Comparison of ENCODE assay signal across 32 cellular contexts in genomic region chr4:73597594-73597993, GRCh38. TPM values are rescaled to one million over a fixed set of nuclear protein-coding genes. Genes with fewer than 3 reads are reported as not detected.
"Had no signal": no experiment of that assay in that cellular context is flagged by ENCODE, and none has a peak within 500 bp of the region (broad histone marks: within the 10 kb centered on the region; RNA-seq: fewer than 3 reads in every experiment).

No MANE protein-coding gene starts in this region.

- H3K36me3 ChIP-seq: Peyer's patch had no signal

- H3K27me3 ChIP-seq: Peyer's patch had no signal

- H3K27me3 Mint-ChIP-seq: activated CD4-positive, alpha-beta T cell treated with anti-CD3 and anti-CD28 coated beads for 36 hours; activated CD4-positive, alpha-beta T cell treated with anti-CD3 and anti-CD28 coated beads, Interleukin-2, amount 10 ng/mL, durations not matched to agents 7 days and 5 days; activated naive CD8-positive, alpha-beta T cell; activated naive CD8-positive, alpha-beta T cell treated with anti-CD3 and anti-CD28 coated beads, Interleukin-2, amount 50 U/mL, for 24 hours had no signal

- FAIRE-seq: bronchial epithelial cell, TTC549 had no signal

- DNase-seq: activated CD4-positive, alpha-beta T cell treated with anti-CD3 and anti-CD28 coated beads for 36 hours; activated CD4-positive, alpha-beta T cell treated with anti-CD3 and anti-CD28 coated beads, Interleukin-2, amount 10 ng/mL, durations not matched to agents 7 days and 5 days; activated CD4-positive, alpha-beta T cell treated with anti-CD3 and anti-CD28 coated beads, Interleukin-2, amount 50 U/mL, for 48 hours; activated CD8-positive, alpha-beta T cell treated with anti-CD3 and anti-CD28 coated beads, Interleukin-2, amount 10 ng/mL, durations not matched to agents 7 days and 5 days; activated gamma-delta T cell treated with Interleukin-2 at 50 U/mL for 16 hours; activated naive CD4-positive, alpha-beta T cell treated with anti-CD3 and anti-CD28 coated beads for 36 hours; activated naive CD8-positive, alpha-beta T cell treated with anti-CD3 and anti-CD28 coated beads, Interleukin-2, amount 50 U/mL, for 24 hours; activated T-cell treated with anti-CD3 and anti-CD28 coated beads, Interleukin-2, amount 50 U/mL, for 4 hours; anterior cingulate cortex; caudate nucleus; cerebellar nuclear complex; Karpas-422; NCI-H1105; NCI-H1417 treated with DMSO at 0.1 percent for 48 hours; NCI-H187 treated with DMSO at 0.1 percent for 48 hours; NCI-H2081; NCI-H345; NCI-H524 treated with DMSO at 0.1 percent for 48 hours; NK-92 treated with Interleukin-12 subunit alpha and Interleukin-12 subunit beta, amount 100 ng/mL, for 24 hours; Peyer's patch; RPMI8226; SHP77 treated with DMSO at 0.1 percent for 48 hours had no signal

- H3K4me1 Mint-ChIP-seq: activated CD4-positive, alpha-beta T cell treated with anti-CD3 and anti-CD28 coated beads for 36 hours; activated naive CD8-positive, alpha-beta T cell treated with anti-CD3 and anti-CD28 coated beads, Interleukin-2, amount 50 U/mL, for 24 hours; brain had no signal

- H3K9me3 ChIP-seq: Peyer's patch had no signal

- ATAC-seq: activated CD4-positive, alpha-beta T cell treated with anti-CD3 and anti-CD28 coated beads for 36 hours; activated CD4-positive, CD25-positive, alpha-beta regulatory T cell treated with anti-CD3 and anti-CD28 coated beads, Interleukin-2, amount 50 U/mL, for 24 hours; activated CD8-positive, alpha-beta T cell treated with anti-CD3 and anti-CD28 coated beads, Interleukin-2, amount 10 ng/mL, durations not matched to agents 7 days and 5 days; activated naive CD8-positive, alpha-beta T cell treated with anti-CD3 and anti-CD28 coated beads, Interleukin-2, amount 50 U/mL, for 24 hours; activated T-cell treated with anti-CD3 and anti-CD28 coated beads, Interleukin-2, amount 50 U/mL, for 4 hours; WTC11 had no signal

- H3K27ac ChIP-seq: Peyer's patch had no signal

- H3K9me3 Mint-ChIP-seq: activated CD4-positive, alpha-beta T cell treated with anti-CD3 and anti-CD28 coated beads, Interleukin-2, amount 10 ng/mL, durations not matched to agents 7 days and 5 days; activated T-cell treated with anti-CD3 and anti-CD28 coated beads, Interleukin-2, amount 50 U/mL, for 4 hours; activated T-helper 1 cell treated with anti-CD3 and anti-CD28 coated beads, Interleukin-12 subunit alpha, Interleukin-12 subunit beta, Interleukin-2, Interleukin-4 antibody, amounts not matched to agents 30 ng/mL and 10 ng/mL and 1 ng/mL, durations not matched to agents 14 hours and 24 hours and 36 hours; T-helper 1 cell treated with Interleukin-12 subunit alpha and Interleukin-12 subunit beta and Interleukin-4 antibody, amounts not matched to agents 30 μg/mL and 1 μg/mL, for 36 hours; T-helper 2 cell treated with Interferon-gamma antibody and Interleukin-4, amounts not matched to agents 5 μg/mL and 100 μg/mL, for 36 hours had no signal

- H3K36me3 Mint-ChIP-seq: activated naive CD8-positive, alpha-beta T cell; brain; WTC11 had no signal

- H3K27ac Mint-ChIP-seq: activated CD4-positive, alpha-beta T cell treated with anti-CD3 and anti-CD28 coated beads for 36 hours; activated CD4-positive, alpha-beta T cell treated with anti-CD3 and anti-CD28 coated beads, Interleukin-2, amount 10 ng/mL, durations not matched to agents 7 days and 5 days; activated CD8-positive, alpha-beta T cell treated with anti-CD3 and anti-CD28 coated beads, Interleukin-2, amount 10 ng/mL, durations not matched to agents 7 days and 5 days; activated naive CD4-positive, alpha-beta T cell treated with anti-CD3 and anti-CD28 coated beads for 36 hours; activated naive CD8-positive, alpha-beta T cell; activated naive CD8-positive, alpha-beta T cell treated with anti-CD3 and anti-CD28 coated beads, Interleukin-2, amount 50 U/mL, for 24 hours; activated T-helper 1 cell treated with anti-CD3 and anti-CD28 coated beads, Interleukin-12 subunit alpha, Interleukin-12 subunit beta, Interleukin-2, Interleukin-4 antibody, amounts not matched to agents 30 ng/mL and 10 ng/mL and 1 ng/mL, durations not matched to agents 14 hours and 24 hours and 36 hours; brain; T-helper 1 cell treated with Interleukin-12 subunit alpha and Interleukin-12 subunit beta and Interleukin-4 antibody, amounts not matched to agents 30 μg/mL and 1 μg/mL, for 36 hours; T-helper 2 cell treated with Interferon-gamma antibody and Interleukin-4, amounts not matched to agents 5 μg/mL and 100 μg/mL, for 36 hours; WTC11 had no signal

- H3K4me3 ChIP-seq: Peyer's patch had no signal

- H3K4me3 Mint-ChIP-seq: activated CD4-positive, alpha-beta T cell treated with anti-CD3 and anti-CD28 coated beads for 36 hours; activated CD4-positive, alpha-beta T cell treated with anti-CD3 and anti-CD28 coated beads, Interleukin-2, amount 10 ng/mL, durations not matched to agents 7 days and 5 days; activated CD8-positive, alpha-beta T cell treated with anti-CD3 and anti-CD28 coated beads, Interleukin-2, amount 10 ng/mL, durations not matched to agents 7 days and 5 days; activated naive CD4-positive, alpha-beta T cell treated with anti-CD3 and anti-CD28 coated beads for 36 hours; activated naive CD8-positive, alpha-beta T cell; activated naive CD8-positive, alpha-beta T cell treated with anti-CD3 and anti-CD28 coated beads, Interleukin-2, amount 50 U/mL, for 24 hours; activated T-cell treated with anti-CD3 and anti-CD28 coated beads, Interleukin-2, amount 50 U/mL, for 4 hours; activated T-helper 1 cell treated with anti-CD3 and anti-CD28 coated beads, Interleukin-12 subunit alpha, Interleukin-12 subunit beta, Interleukin-2, Interleukin-4 antibody, amounts not matched to agents 30 ng/mL and 10 ng/mL and 1 ng/mL, durations not matched to agents 14 hours and 24 hours and 36 hours; brain; T-helper 1 cell treated with Interleukin-12 subunit alpha and Interleukin-12 subunit beta and Interleukin-4 antibody, amounts not matched to agents 30 μg/mL and 1 μg/mL, for 36 hours; T-helper 2 cell treated with Interferon-gamma antibody and Interleukin-4, amounts not matched to agents 5 μg/mL and 100 μg/mL, for 36 hours; WTC11 had no signal

RNA-seq across cellular contexts. Expression of gene RASSF6, which starts 22.6 kb away (rescaled TPM):
- total RNA-seq: activated CD8-positive, alpha-beta T cell treated with anti-CD3 and anti-CD28 coated beads, Interleukin-2, amount 10 ng/mL, durations not matched to agents 7 days and 5 days; activated naive CD4-positive, alpha-beta T cell treated with anti-CD3 and anti-CD28 coated beads for 36 hours; activated T-cell treated with anti-CD3 and anti-CD28 coated beads, Interleukin-2, amount 50 U/mL, for 4 hours; activated T-helper 1 cell treated with anti-CD3 and anti-CD28 coated beads, Interleukin-12 subunit alpha, Interleukin-12 subunit beta, Interleukin-2, Interleukin-4 antibody, amounts not matched to agents 30 ng/mL and 10 ng/mL and 1 ng/mL, durations not matched to agents 14 hours and 24 hours and 36 hours; SK-MEL-5 had no signal
